27 cellular contexts compared by ENCODE assay signal in the genomic region with DNA sequence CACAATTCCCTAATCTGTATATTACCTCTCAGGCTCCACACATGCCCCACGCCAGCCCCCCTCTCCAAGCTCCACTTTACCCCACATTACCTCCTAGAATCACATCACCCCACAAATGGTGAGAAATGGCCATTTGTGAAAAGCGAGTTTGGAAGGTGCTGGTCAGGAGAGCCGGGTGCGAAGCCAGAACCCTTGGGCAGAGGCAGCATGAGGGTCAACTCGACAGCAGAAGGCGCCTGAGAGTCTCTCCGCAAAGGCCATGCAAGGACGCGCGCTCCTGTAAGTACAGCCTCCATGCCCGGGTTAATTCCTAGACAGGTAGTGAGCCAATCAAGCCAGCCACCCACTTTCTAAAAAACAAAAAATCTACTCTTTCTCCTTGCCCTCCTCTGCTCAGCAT. TPM values are rescaled to one million over a fixed set of nuclear protein-coding genes. Genes with fewer than 3 reads are reported as not detected.
DNase-seq lines count a peak whose midpoint lies in the region; ATAC-seq, FAIRE-seq and TF ChIP-seq lines count a peak whose summit lies in the region.
"Had no signal": no experiment of that assay in that cellular context is flagged by ENCODE, and none has a peak within 500 bp of the region (broad histone marks: within the 10 kb centered on the region; RNA-seq: fewer than 3 reads in every experiment).

No MANE protein-coding gene starts in this region.

- H3K79me2 ChIP-seq in Karpas-422 (ENCODE audit: low read length) = no peaks in the 10 kb centered on the region

- DNase-seq in activated CD4-positive, alpha-beta T cell treated with anti-CD3 and anti-CD28 coated beads, Interleukin-2, amount 10 ng/mL, durations not matched to agents 24 days and 14 days = peak; percentile 25
- DNase-seq in activated CD4-positive, alpha-beta T cell treated with anti-CD3 and anti-CD28 coated beads for 48 hours = no peak
- peak; percentile 21 for DNase-seq in Karpas-422
- DNase-seq in kidney = peak; percentile 31
- peak; percentile 67 for DNase-seq in osteocyte (ENCODE audit: extremely low spot score, unreplicated experiment)
- no peak for DNase-seq in AG20443 (ENCODE audit: low spot score)
- no peak for DNase-seq in NCI-H226
- DNase-seq: AML-193; BE2C; CD4-positive, alpha-beta T cell; CD8-positive, alpha-beta memory T cell; DMS 273 treated with DMSO at 0.1 percent for 48 hours; DMS79; EL; GDM1; GOT3; HCEC 1CT had no signal

- H3K4me3 Mint-ChIP-seq in activated CD4-positive, alpha-beta T cell treated with anti-CD3 and anti-CD28 coated beads, Interleukin-2, amount 10 ng/mL, durations not matched to agents 24 days and 14 days = no peak overlapping the region
- H3K4me3 Mint-ChIP-seq in osteocyte (ENCODE audit: unreplicated experiment) = no peak overlapping the region
- H3K4me3 Mint-ChIP-seq: CD14-positive monocyte; CD4-positive, alpha-beta T cell; CD8-positive, alpha-beta memory T cell had no signal

- peaks cover 6% of the 10 kb centered on the region for H3K27me3 Mint-ChIP-seq in activated CD4-positive, alpha-beta T cell treated with anti-CD3 and anti-CD28 coated beads, Interleukin-2, amount 10 ng/mL, durations not matched to agents 24 days and 14 days
- H3K27me3 Mint-ChIP-seq in osteocyte (ENCODE audit: unreplicated experiment) = peaks cover 11% of the 10 kb centered on the region
- H3K27me3 Mint-ChIP-seq: CD4-positive, alpha-beta T cell; CD8-positive, alpha-beta memory T cell had no signal

- H3K9ac ChIP-seq in Karpas-422 (ENCODE audit: low read length) (no peak overlapping the region), kidney (ENCODE audit: low read length in 2 of 2) (no peak overlapping the region)
- H3K9ac ChIP-seq: BLaER1 treated with 17β-estradiol and CSF1 and Interleukin-3, amounts not matched to agents 10 nM and 100 nM had no signal

- intact Hi-C loops in activated CD4-positive, alpha-beta T cell treated with anti-CD3 and anti-CD28 coated beads, Interleukin-2, amount 10 ng/mL, durations not matched to agents 24 days and 14 days (cut with micrococcal nuclease) = no loop called here
- intact Hi-C loops in kidney (cut with DNase I) = no loop called here

- no peaks in the 10 kb centered on the region for H3K4me1 ChIP-seq in Karpas-422 (ENCODE audit: low read length)
- no peaks in the 10 kb centered on the region for H3K4me1 ChIP-seq in kidney (ENCODE audit: control insufficient read depth in 1 of 2, insufficient read depth in 1 of 2, low read depth in 1 of 2, low read length in 2 of 2)
- H3K4me1 ChIP-seq: BE2C had no signal

- no peaks in the 10 kb centered on the region for H3K9me2 ChIP-seq in Karpas-422 (replicated peaks; ENCODE audit: insufficient read depth, low read length)

- H3K9me3 ChIP-seq in Karpas-422 (ENCODE audit: low read length) (no peaks in the 10 kb centered on the region), kidney (ENCODE audit: control insufficient read depth in 1 of 2, low read length in 2 of 2) (no peaks in the 10 kb centered on the region)
- H3K9me3 ChIP-seq: BE2C; BLaER1 treated with 17β-estradiol and CSF1 and Interleukin-3, amounts not matched to agents 10 nM and 100 nM had no signal

- no peaks in the 10 kb centered on the region for H3K27me3 ChIP-seq in Karpas-422 (ENCODE audit: low read length)
- H3K27me3 ChIP-seq: BE2C; BLaER1 treated with 17β-estradiol and CSF1 and Interleukin-3, amounts not matched to agents 10 nM and 100 nM had no signal

- no peak for FAIRE-seq in kidney (lab: Jason Lieb, UNC)
- FAIRE-seq: A204.1, D721Med, GM12878, GM19239, H54 had no signal

- no peak for ATAC-seq in GM19467 (IDR thresholded peaks at IDR 0.05; ENCODE audit: unreplicated experiment)
- ATAC-seq: GM12878 had no signal

- no peaks in the 10 kb centered on the region for H3K36me3 Mint-ChIP-seq in activated CD4-positive, alpha-beta T cell treated with anti-CD3 and anti-CD28 coated beads, Interleukin-2, amount 10 ng/mL, durations not matched to agents 24 days and 14 days (ENCODE audit: low read depth)
- H3K36me3 Mint-ChIP-seq in osteocyte (ENCODE audit: unreplicated experiment) = no peaks in the 10 kb centered on the region

- no peaks in the 10 kb centered on the region for H3K9me3 Mint-ChIP-seq in activated CD4-positive, alpha-beta T cell treated with anti-CD3 and anti-CD28 coated beads, Interleukin-2, amount 10 ng/mL, durations not matched to agents 24 days and 14 days
- peaks cover 8% of the 10 kb centered on the region for H3K9me3 Mint-ChIP-seq in osteocyte (ENCODE audit: unreplicated experiment)
- H3K9me3 Mint-ChIP-seq: CD14-positive monocyte; CD4-positive, alpha-beta T cell; CD8-positive, alpha-beta memory T cell had no signal

- H4K20me1 ChIP-seq in Karpas-422 (ENCODE audit: insufficient read depth, low read depth, low read length) = no peaks in the 10 kb centered on the region
- H4K20me1 ChIP-seq: BLaER1 treated with 17β-estradiol and CSF1 and Interleukin-3, amounts not matched to agents 10 nM and 100 nM had no signal

- no peaks in the 10 kb centered on the region for H3K36me3 ChIP-seq in Karpas-422 (ENCODE audit: insufficient read depth, low read length)
- no peaks in the 10 kb centered on the region for H3K36me3 ChIP-seq in kidney (ENCODE audit: control insufficient read depth in 1 of 2, insufficient read depth in 2 of 2, low read length in 2 of 2)
- H3K36me3 ChIP-seq: BE2C; BLaER1 treated with 17β-estradiol and CSF1 and Interleukin-3, amounts not matched to agents 10 nM and 100 nM had no signal

- no peak overlapping the region for H3K27ac ChIP-seq in Karpas-422 (ENCODE audit: low read length)
- H3K27ac ChIP-seq in kidney (ENCODE audit: low read depth in 2 of 2, low read length in 2 of 2) = no peak overlapping the region
- H3K27ac ChIP-seq: 22Rv1; BLaER1 treated with 17β-estradiol and CSF1 and Interleukin-3, amounts not matched to agents 10 nM and 100 nM had no signal

- H2AFZ ChIP-seq in Karpas-422 (ENCODE audit: low read length) = no peak overlapping the region

- H3K4me1 Mint-ChIP-seq in activated CD4-positive, alpha-beta T cell treated with anti-CD3 and anti-CD28 coated beads, Interleukin-2, amount 10 ng/mL, durations not matched to agents 24 days and 14 days = peaks cover 3% of the 10 kb centered on the region
- no peaks in the 10 kb centered on the region for H3K4me1 Mint-ChIP-seq in osteocyte (ENCODE audit: unreplicated experiment)

- H3K4me3 ChIP-seq in Karpas-422 (ENCODE audit: low read length) (no peak overlapping the region), kidney (ENCODE audit: low read length in 2 of 2) (no peak overlapping the region)
- H3K4me3 ChIP-seq: BLaER1 treated with 17β-estradiol and CSF1 and Interleukin-3, amounts not matched to agents 10 nM and 100 nM; GM12878 had no signal

- TF ChIP-seq CTCF in kidney (IDR thresholded peaks at IDR 0.05; ENCODE audit: borderline replicate concordance, extremely low read depth, insufficient read depth) (no peak), osteocyte (IDR thresholded peaks at IDR 0.05) (no peak)

- no peak overlapping the region for H3K4me2 ChIP-seq in Karpas-422 (ENCODE audit: low read depth, low read length, poor library complexity, severe bottlenecking)
- H3K4me2 ChIP-seq: BLaER1 treated with 17β-estradiol and CSF1 and Interleukin-3, amounts not matched to agents 10 nM and 100 nM had no signal

- H3K27ac Mint-ChIP-seq in activated CD4-positive, alpha-beta T cell treated with anti-CD3 and anti-CD28 coated beads, Interleukin-2, amount 10 ng/mL, durations not matched to agents 24 days and 14 days = no peak overlapping the region
- no peak overlapping the region for H3K27ac Mint-ChIP-seq in osteocyte (ENCODE audit: unreplicated experiment)
- H3K27ac Mint-ChIP-seq: CD4-positive, alpha-beta T cell; CD8-positive, alpha-beta memory T cell had no signal

RNA-seq across cellular contexts. Expression of gene RHOXF2, which starts 42.4 kb away (rescaled TPM):
- not detected in 2 replicates for total RNA-seq in activated CD4-positive, alpha-beta T cell treated with anti-CD3 and anti-CD28 coated beads, Interleukin-2, amount 10 ng/mL, durations not matched to agents 24 days and 14 days
- total RNA-seq in Karpas-422 (2014; rRNA removed; shearing (Covaris generic); ENCODE audit: low replicate concordance) = not detected in 2 replicates
- total RNA-seq in kidney = not detected
- not detected for polyA plus RNA-seq in kidney (ENCODE audit: insufficient read depth, low read depth, low replicate concordance)
- total RNA-seq in osteocyte = not detected in 2 replicates
- total RNA-seq: CD4-positive, alpha-beta T cell; CD8-positive, alpha-beta memory T cell; GM12878 had no signal
- polyA plus RNA-seq: AG04450; CD14-positive monocyte; CD8-positive, alpha-beta memory T cell had no signal

RNA-seq across cellular contexts. Expression of gene ZBTB33, which starts 49.8 kb away (rescaled TPM):
- 14.4 and 14.6 TPM in 2 replicates for total RNA-seq in activated CD4-positive, alpha-beta T cell treated with anti-CD3 and anti-CD28 coated beads, Interleukin-2, amount 10 ng/mL, durations not matched to agents 24 days and 14 days
- 12.3 and 25.5 TPM in 2 replicates for total RNA-seq in Karpas-422 (2014; rRNA removed; shearing (Covaris generic); ENCODE audit: low replicate concordance)
- total RNA-seq in kidney (13.0 TPM), osteocyte (14.3 and 14.8 TPM in 2 replicates)
- 4.4 TPM for polyA plus RNA-seq in kidney (ENCODE audit: insufficient read depth, low read depth, low replicate concordance)

Comparison
In these comparisons a context has a peak if more than half of its experiments do, and no peak if none do; other contexts are left out.
1. DNase-seq: peak in activated CD4-positive, alpha-beta T cell treated with anti-CD3 and anti-CD28 coated beads, Interleukin-2, amount 10 ng/mL, durations not matched to agents 24 days and 14 days (single experiment), Karpas-422 (single experiment), kidney (single experiment) and osteocyte (single experiment); none in activated CD4-positive, alpha-beta T cell treated with anti-CD3 and anti-CD28 coated beads for 48 hours (single experiment), AG20443 (single experiment) and NCI-H226 (single experiment).